Comparison of ENCODE assay signal across 18 cellular contexts in the genomic region with DNA sequence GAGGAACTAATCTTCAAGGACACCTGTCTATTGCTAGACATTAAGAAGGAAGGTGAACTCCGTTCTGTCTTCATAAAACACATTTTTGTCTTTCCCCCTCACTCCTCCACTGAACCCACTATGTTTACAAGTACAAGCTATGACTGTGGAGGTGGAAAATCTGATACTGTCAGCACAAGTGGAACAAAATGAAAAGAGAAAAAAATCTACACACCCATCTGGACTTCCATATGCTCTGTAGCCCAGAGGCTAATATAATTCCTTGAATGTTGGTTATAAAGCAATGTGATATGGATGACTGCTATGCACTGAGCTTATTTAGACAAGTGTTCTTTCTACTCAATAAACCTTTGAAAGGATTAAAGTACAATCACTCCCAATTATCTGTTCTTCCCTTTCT.
A peak's percentile ranks its signal among the peaks of the same experiment; 100 is the strongest.
DNase-seq lines count a peak whose midpoint lies in the region; ATAC-seq and TF ChIP-seq lines count a peak whose summit lies in the region.
"Had no signal": no experiment of that assay in that cellular context is flagged by ENCODE, and none has a peak within 500 bp of the region (broad histone marks: within the 10 kb centered on the region; RNA-seq: fewer than 3 reads in every experiment).

No MANE protein-coding gene starts in this region.

- H3K4me1 ChIP-seq in H9 (ENCODE audit: insufficient read depth, low read length) (peaks cover 16% of the 10 kb centered on the region), endocrine pancreas (ENCODE audit: control insufficient read depth, insufficient read depth, low read length) (peaks cover 8% of the 10 kb centered on the region)

- peaks cover 0 to 7% (median 6%) of the 10 kb centered on the region in 3 experiments; a peak in 3 of 7 replicates for H3K36me3 Mint-ChIP-seq in H9 (ENCODE audit: insufficient read depth in 1 of 3, low read depth in 3 of 3)
- H3K36me3 Mint-ChIP-seq: CD4-positive, alpha-beta memory T cell had no signal

- H4K91ac ChIP-seq in H9 (ENCODE audit: insufficient read length, low read depth, low read length), result no peak overlapping the region

- H3K27ac ChIP-seq in H9 (ENCODE audit: insufficient read length, low read depth, low read length), result no peak overlapping the region
- H3K27ac ChIP-seq: HL-60 had no signal

- no peak overlapping the region for H3K4ac ChIP-seq in H9 (ENCODE audit: low read depth, low read length)

- no peak overlapping the region for H2AFZ ChIP-seq in H9 (ENCODE audit: low read length)

- H2BK120ac ChIP-seq in H9 (ENCODE audit: low read depth, low read length, poor library complexity, severe bottlenecking), result no peak overlapping the region

- H3K9me3 Mint-ChIP-seq in H9, result no peaks in the 10 kb centered on the region; a peak in 1 of 5 replicates

- no peak overlapping the region for H3K4me3 Mint-ChIP-seq in H9
- H3K4me3 Mint-ChIP-seq: CD4-positive, alpha-beta memory T cell had no signal

- no peak overlapping the region for H3K14ac ChIP-seq in H9 (ENCODE audit: insufficient read depth, low read length)

- DNase-seq in Ammon's horn (ENCODE audit: low spot score) (peak; percentile 31), H9 (no peak), NCI-H524 treated with DMSO at 0.1 percent for 48 hours (lab: John Stamatoyannopoulos, UW) (peak; percentile 89), NCI-H1048 (lab: John Stamatoyannopoulos, UW) (no peak), ureter (ENCODE audit: low spot score) (no peak), NCI-H345 (lab: John Stamatoyannopoulos, UW) (no peak)
- DNase-seq: Calu3; CD4-positive, alpha-beta memory T cell; DMS79 treated with DMSO at 0.1 percent for 48 hours; NCI-H187; PC-3; RPMI8226; SHP77 treated with DMSO at 0.1 percent for 48 hours; T-helper 1 cell had no signal

- H2BK12ac ChIP-seq in H9 (ENCODE audit: insufficient read length, low read depth, low read length), result peak overlapping the region; percentile 77

- TF ChIP-seq CTCF in H9 (conservative IDR thresholded peaks at IDR 0.05), result no peak

- H2BK15ac ChIP-seq in H9 (ENCODE audit: low read depth, low read length), result no peak overlapping the region

- H3K18ac ChIP-seq in H9 (ENCODE audit: insufficient read length, low read depth, low read length), result no peak overlapping the region

- no peak overlapping the region for H4K8ac ChIP-seq in H9 (replicated peaks; ENCODE audit: insufficient read length, low read depth, low read length)

- peak overlapping the region; percentile 90 for H2AK5ac ChIP-seq in H9 (ENCODE audit: insufficient read length, low read length)

- no peak overlapping the region for H3K4me2 ChIP-seq in H9 (ENCODE audit: insufficient read depth, insufficient read length, low read length)

- H3K79me1 ChIP-seq in H9 (ENCODE audit: insufficient read depth, low read depth, low read length, poor library complexity, severe bottlenecking), result no peaks in the 10 kb centered on the region

- H4K5ac ChIP-seq in H9 (ENCODE audit: insufficient read length, low read depth, low read length), result no peak overlapping the region

- ATAC-seq in HG02763 (IDR thresholded peaks at IDR 0.05; ENCODE audit: unreplicated experiment), result no peak
- ATAC-seq: PC-3 had no signal

- no peak overlapping the region for H3K23ac ChIP-seq in H9 (ENCODE audit: insufficient read length, low read depth, low read length)

- H3K9me3 ChIP-seq in H9 (ENCODE audit: control insufficient read depth, low read depth, low read length), result no peaks in the 10 kb centered on the region
- H3K9me3 ChIP-seq in endocrine pancreas (ENCODE audit: control insufficient read depth, low read length), result no peaks in the 10 kb centered on the region

- no peak overlapping the region for H3K56ac ChIP-seq in H9 (ENCODE audit: insufficient read length, low read depth, low read length)

- H3T11ph ChIP-seq in H9 (ENCODE audit: low read length), result no peak overlapping the region

- no peak overlapping the region for H2BK20ac ChIP-seq in H9 (ENCODE audit: low read depth, low read length, poor library complexity, severe bottlenecking)

- peaks cover 62 to 83% of the 10 kb centered on the region in 2 experiments for H3K4me1 Mint-ChIP-seq in H9
- H3K4me1 Mint-ChIP-seq: CD4-positive, alpha-beta memory T cell had no signal

- peak overlapping the region; percentile 2 for H3K4me3 ChIP-seq in endocrine pancreas (ENCODE audit: control insufficient read depth, insufficient read depth, low read length)
- H3K4me3 ChIP-seq: HAP-1 had no signal

- H3K36me3 ChIP-seq in endocrine pancreas (ENCODE audit: control insufficient read depth, insufficient read depth, low read length), result no peaks in the 10 kb centered on the region
- H3K36me3 ChIP-seq: HAP-1 had no signal

- H3K27me3 ChIP-seq in H9 (ENCODE audit: insufficient read depth, low read length), result no peaks in the 10 kb centered on the region
- H3K27me3 ChIP-seq in endocrine pancreas (ENCODE audit: control insufficient read depth, insufficient read depth, low read length), result no peaks in the 10 kb centered on the region

- no peaks in the 10 kb centered on the region for H4K20me1 ChIP-seq in H9 (ENCODE audit: control insufficient read depth, insufficient read depth, insufficient read length)

- no peak overlapping the region for H3K9ac ChIP-seq in H9 (ENCODE audit: extremely low read depth, insufficient read length, low read length)
- H3K9ac ChIP-seq in endocrine pancreas (ENCODE audit: control insufficient read depth, insufficient read depth, low read length), result no peak overlapping the region

- H3K23me2 ChIP-seq in H9 (ENCODE audit: insufficient read length, low read depth, low read length, poor library complexity, severe bottlenecking), result no peaks in the 10 kb centered on the region

- H3K27me3 Mint-ChIP-seq in H9 (ENCODE audit: low read depth), result peaks cover 2% of the 10 kb centered on the region; the same call in 1 of the 2 replicates

- H3K27ac Mint-ChIP-seq in H9, result peak overlapping the region in 2 of 3 experiments; percentile 3 to 21; a peak in 2 of 7 replicates
- H3K27ac Mint-ChIP-seq: CD4-positive, alpha-beta memory T cell had no signal

- no peaks in the 10 kb centered on the region for H3K79me2 ChIP-seq in H9 (ENCODE audit: insufficient read depth, low read length)

- no peak overlapping the region for H2BK5ac ChIP-seq in H9 (ENCODE audit: insufficient read length, low read length)

- no CpG with 5 or more reads among the region's 1 CpG for WGBS in H9 (ENCODE audit: extremely low coverage, insufficient read length, low lambda C conversion rate)

Comparison
In these comparisons a context has a peak if more than half of its experiments do, and no peak if none do; other contexts are left out.
1. DNase-seq: peak in Ammon's horn (single experiment) and NCI-H524 treated with DMSO at 0.1 percent for 48 hours (single experiment); none in H9 (single experiment), NCI-H1048 (single experiment), ureter (single experiment) and NCI-H345 (single experiment).